27 cellular contexts compared by ENCODE assay signal in the genomic region with DNA sequence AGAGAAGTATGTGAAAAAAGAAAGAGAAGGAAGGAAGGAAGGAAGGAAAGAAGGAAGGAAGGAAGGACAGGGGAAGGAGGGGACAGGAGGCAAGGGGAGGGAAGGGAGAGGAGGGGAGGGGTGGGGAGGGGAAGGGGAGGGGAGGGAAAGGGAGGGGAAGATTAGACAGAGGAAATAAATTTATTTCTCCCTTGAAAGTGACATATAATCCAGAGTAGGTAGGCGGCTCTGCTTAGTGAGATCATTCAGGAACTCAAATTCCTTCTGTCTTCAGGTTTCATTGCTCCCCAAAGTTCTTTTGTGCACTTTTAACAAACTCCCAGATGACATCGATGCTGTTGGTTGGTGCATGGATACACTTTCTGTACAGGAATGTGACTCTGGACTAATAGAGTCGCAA.
"Had no signal": no experiment of that assay in that cellular context is flagged by ENCODE, and none has a peak within 500 bp of the region (broad histone marks: within the 10 kb centered on the region; RNA-seq: fewer than 3 reads in every experiment).

No MANE protein-coding gene starts in this region.

- DNase-seq: colonic mucosa; cortex of kidney; dermis blood vessel endothelial cell; dorsolateral prefrontal cortex; effector CD4-positive, alpha-beta T cell; effector CD8-positive, alpha-beta T cell; effector memory CD4-positive, alpha-beta T cell; effector memory CD8-positive, alpha-beta T cell; endodermal cell; erythroblast; esophagus squamous epithelium; foreskin fibroblast; foreskin keratinocyte; foreskin melanocyte; gastrocnemius medialis; glutamatergic neuron; head of caudate nucleus; heart left ventricle; heart right ventricle had no signal

- H3K9me3 ChIP-seq: colonic mucosa, esophagus muscularis mucosa, esophagus squamous epithelium, gastrocnemius medialis, gastroesophageal sphincter, heart right ventricle had no signal

- ATAC-seq: effector memory CD8-positive, alpha-beta T cell; esophagus mucosa; foreskin keratinocyte; gastrocnemius medialis; gastroesophageal sphincter; heart left ventricle; heart right ventricle had no signal

- H3K4me3 ChIP-seq: colonic mucosa, coronary artery, dorsolateral prefrontal cortex, esophagus muscularis mucosa, esophagus squamous epithelium, gastrocnemius medialis, gastroesophageal sphincter, heart left ventricle, heart right ventricle had no signal

- FAIRE-seq: colon, endothelial cell of umbilical vein, frontal cortex had no signal

- H3K4me1 ChIP-seq: colonic mucosa, esophagus muscularis mucosa, esophagus squamous epithelium, foreskin keratinocyte, gastrocnemius medialis, gastroesophageal sphincter, heart left ventricle, heart right ventricle had no signal

- H3K27ac ChIP-seq: colonic mucosa, coronary artery, dorsolateral prefrontal cortex, epithelial cell of prostate, esophagus muscularis mucosa, esophagus squamous epithelium, foreskin keratinocyte, gastrocnemius medialis, gastroesophageal sphincter, heart left ventricle, heart right ventricle had no signal

- H3K36me3 ChIP-seq: colonic mucosa, esophagus muscularis mucosa, esophagus squamous epithelium, gastrocnemius medialis, gastroesophageal sphincter, heart left ventricle, heart right ventricle had no signal

- H3K27me3 ChIP-seq: colonic mucosa, dorsolateral prefrontal cortex, esophagus muscularis mucosa, esophagus squamous epithelium, foreskin keratinocyte, gastrocnemius medialis, gastroesophageal sphincter, heart left ventricle had no signal
